ENCODE assay signal across 9 cellular contexts in genomic region chr2:54570321-54570881, GRCh38.
A peak's percentile ranks its signal among the peaks of the same experiment; 100 is the strongest.
DNase-seq lines count a peak whose midpoint lies in the region; ATAC-seq, FAIRE-seq and TF ChIP-seq lines count a peak whose summit lies in the region.
"Had no signal": no experiment of that assay in that cellular context is flagged by ENCODE, and none has a peak within 500 bp of the region (broad histone marks: within the 10 kb centered on the region; RNA-seq: fewer than 3 reads in every experiment).

No MANE protein-coding gene starts in this region.

- H3K4me3 Mint-ChIP-seq in activated CD4-positive, alpha-beta T cell treated with anti-CD3 and anti-CD28 coated beads, Interleukin-2, amount 10 ng/mL, durations not matched to agents 24 days and 14 days: peak overlapping the region; percentile 79
- H3K4me3 Mint-ChIP-seq in activated T-helper 17 cell treated with anti-CD3 and anti-CD28 coated beads, Interleukin-2, amount 50 U/mL, for 72 hours: peak overlapping the region; percentile 92

- ATAC-seq in activated T-helper 17 cell treated with anti-CD3 and anti-CD28 coated beads, Interleukin-2, amount 50 U/mL, for 72 hours (replicated peaks): no peak

- H3K4me3 ChIP-seq in kidney (ENCODE audit: low read length in 2 of 2) (peak overlapping the region in 1 of 2 donors; percentile 12), stomach (no peak overlapping the region)
- H3K4me3 ChIP-seq: testis had no signal

- H3K4me1 Mint-ChIP-seq in activated CD4-positive, alpha-beta T cell treated with anti-CD3 and anti-CD28 coated beads, Interleukin-2, amount 10 ng/mL, durations not matched to agents 24 days and 14 days: peaks cover 78% of the 10 kb centered on the region
- peaks cover 66% of the 10 kb centered on the region for H3K4me1 Mint-ChIP-seq in activated T-helper 17 cell treated with anti-CD3 and anti-CD28 coated beads, Interleukin-2, amount 50 U/mL, for 72 hours

- CTCF ChIA-PET in GM10248 (lab: Yijun Ruan, JAX): interaction anchor here (1.2 to 3.3 kb wide), 5 partner anchors 10 to 95 kb away, joined by 3 to 26 read pairs (median 4); no protein-coding TSS in a partner anchor

- no peaks in the 10 kb centered on the region for H3K27me3 ChIP-seq in stomach
- H3K27me3 ChIP-seq: testis had no signal

- no peaks in the 10 kb centered on the region for H3K9me3 Mint-ChIP-seq in activated CD4-positive, alpha-beta T cell treated with anti-CD3 and anti-CD28 coated beads, Interleukin-2, amount 10 ng/mL, durations not matched to agents 24 days and 14 days
- H3K9me3 Mint-ChIP-seq in activated T-helper 17 cell treated with anti-CD3 and anti-CD28 coated beads, Interleukin-2, amount 50 U/mL, for 72 hours: no peaks in the 10 kb centered on the region

- H3K4me1 ChIP-seq in kidney (ENCODE audit: control insufficient read depth in 1 of 2, insufficient read depth in 1 of 2, low read depth in 1 of 2, low read length in 2 of 2): peaks cover 52 to 77% of the 10 kb centered on the region in 2 donors
- H3K4me1 ChIP-seq in stomach: peaks cover 82 to 99% (median 91%) of the 10 kb centered on the region in 4 donors

- no peak for TF ChIP-seq EP300 in stomach (IDR thresholded peaks at IDR 0.05)

- TF ChIP-seq POLR2A in stomach (IDR thresholded peaks at IDR 0.05): no peak

- no peaks in the 10 kb centered on the region for H3K27me3 Mint-ChIP-seq in activated CD4-positive, alpha-beta T cell treated with anti-CD3 and anti-CD28 coated beads, Interleukin-2, amount 10 ng/mL, durations not matched to agents 24 days and 14 days
- no peaks in the 10 kb centered on the region for H3K27me3 Mint-ChIP-seq in activated T-helper 17 cell treated with anti-CD3 and anti-CD28 coated beads, Interleukin-2, amount 50 U/mL, for 72 hours

- POLR2A ChIA-PET in GM10248 (lab: Yijun Ruan, JAX): interaction anchor here (2.4 kb wide), 1 partner anchor 10 kb away, joined by 11 read pairs; no protein-coding TSS in a partner anchor

- TF ChIP-seq CTCF in kidney (IDR thresholded peaks at IDR 0.05; ENCODE audit: borderline replicate concordance, extremely low read depth, insufficient read depth) (no peak), stomach (IDR thresholded peaks at IDR 0.05) (no peak), GM13977 (IDR thresholded peaks at IDR 0.05; ENCODE audit: extremely low read depth, insufficient read depth, missing control alignments) (no peak), GM10248 (IDR thresholded peaks at IDR 0.05; ENCODE audit: control extremely low read depth, extremely low read depth, low read depth, missing control alignments) (no peak)

- peak overlapping the region; percentile 39 to 63 for H3K9ac ChIP-seq in kidney (ENCODE audit: low read length in 2 of 2)

- intact Hi-C loops in activated CD4-positive, alpha-beta T cell treated with anti-CD3 and anti-CD28 coated beads, Interleukin-2, amount 10 ng/mL, durations not matched to agents 24 days and 14 days (cut with micrococcal nuclease): loop anchor here (2.0 to 5.0 kb wide), 6 partner anchors 46 to 1047 kb away; partner anchors contain the start of genes EML6, PPP4R3B and RTN4
- intact Hi-C loops in kidney (cut with DNase I) (no loop called here), stomach (cut with DNase I; ENCODE audit: low total_unique reads) (no loop called here)

- FAIRE-seq in kidney (lab: Jason Lieb, UNC): no peak

- H3K27ac Mint-ChIP-seq in activated CD4-positive, alpha-beta T cell treated with anti-CD3 and anti-CD28 coated beads, Interleukin-2, amount 10 ng/mL, durations not matched to agents 24 days and 14 days: peak overlapping the region; percentile 96
- peak overlapping the region; percentile 99 for H3K27ac Mint-ChIP-seq in activated T-helper 17 cell treated with anti-CD3 and anti-CD28 coated beads, Interleukin-2, amount 50 U/mL, for 72 hours

- no peak for DNase-seq in activated CD4-positive, alpha-beta T cell treated with anti-CD3 and anti-CD28 coated beads, Interleukin-2, amount 10 ng/mL, durations not matched to agents 24 days and 14 days
- no peak for DNase-seq in activated CD4-positive, alpha-beta T cell treated with anti-CD3 and anti-CD28 coated beads, Interleukin-2, amount 50 U/mL, for 48 hours
- no peak for DNase-seq in kidney
- no peak for DNase-seq in stomach
- no peak for DNase-seq in GM13977 (ENCODE audit: low spot score)
- no peak for DNase-seq in GM10248 (ENCODE audit: extremely low spot score)
- DNase-seq in stimulated activated CD4-positive, alpha-beta T cell treated with anti-CD3 and anti-CD28 coated beads, Interleukin-15, amount 100 ng/mL, for 24 hours: no peak

- 45 to 51% (median 50%) methylated on average over 5 of the region's 5 CpGs for WGBS in stomach, 5 donors

- H3K27ac ChIP-seq in kidney (ENCODE audit: low read depth in 2 of 2, low read length in 2 of 2): peak overlapping the region; percentile 94
- peak overlapping the region; percentile 82 to 94 (median 86) for H3K27ac ChIP-seq in stomach

- in situ Hi-C loops in GM13977 (cut with MboI; ENCODE audit: low pct_unique_long_range_greater_than_20kb, low sequenced_read_pairs, unreplicated experiment): no loop called here

- H3K36me3 ChIP-seq in kidney (ENCODE audit: control insufficient read depth in 1 of 2, insufficient read depth in 2 of 2, low read length in 2 of 2) (no peaks in the 10 kb centered on the region), stomach (no peaks in the 10 kb centered on the region)

- no peaks in the 10 kb centered on the region for H3K9me3 ChIP-seq in kidney (ENCODE audit: control insufficient read depth in 1 of 2, low read length in 2 of 2)
- H3K9me3 ChIP-seq in stomach: no peaks in the 10 kb centered on the region
- H3K9me3 ChIP-seq: testis had no signal

- peaks cover 7% of the 10 kb centered on the region for H3K36me3 Mint-ChIP-seq in activated CD4-positive, alpha-beta T cell treated with anti-CD3 and anti-CD28 coated beads, Interleukin-2, amount 10 ng/mL, durations not matched to agents 24 days and 14 days (ENCODE audit: low read depth)
- H3K36me3 Mint-ChIP-seq in activated T-helper 17 cell treated with anti-CD3 and anti-CD28 coated beads, Interleukin-2, amount 50 U/mL, for 72 hours (ENCODE audit: low read depth): peaks cover 20% of the 10 kb centered on the region
